In the genomic region with DNA sequence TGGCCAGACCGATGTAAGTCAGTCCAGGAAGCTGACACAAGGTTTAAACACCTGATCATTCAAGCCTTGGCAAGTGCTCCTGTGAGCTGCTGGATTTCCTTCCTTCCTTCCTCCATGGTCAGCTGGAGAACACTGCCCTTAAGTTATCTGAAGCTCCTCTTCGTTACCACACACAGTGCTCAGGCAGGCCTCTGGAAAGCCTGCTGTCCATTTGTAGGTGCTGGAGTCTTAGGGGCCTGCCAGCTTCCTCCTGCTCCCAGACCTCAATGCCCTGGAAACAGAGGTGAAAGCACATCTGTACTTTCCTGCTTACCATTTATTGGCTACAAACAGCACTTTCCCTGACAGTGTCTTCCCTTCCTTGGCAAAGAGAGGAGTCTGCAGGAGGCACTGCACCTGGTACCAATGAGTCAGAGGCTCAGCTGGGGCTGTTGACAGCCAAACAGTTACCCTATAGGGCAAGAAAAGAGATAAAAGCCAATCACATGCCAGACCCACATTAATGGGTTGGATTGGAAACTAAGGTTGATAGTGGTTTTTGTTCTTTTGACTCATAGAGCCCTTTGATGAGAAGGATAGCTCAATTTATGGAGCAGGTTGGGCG, we compare ENCODE assay signal across 13 cellular contexts.
"Had no signal": no experiment of that assay in that cellular context is flagged by ENCODE, and none has a peak within 500 bp of the region (broad histone marks: within the 10 kb centered on the region; RNA-seq: fewer than 3 reads in every experiment).

No MANE protein-coding gene starts in this region.

- H3K9me3 ChIP-seq: pancreas, sigmoid colon, spleen, stomach, testis, upper lobe of left lung had no signal

- H3K4me3 ChIP-seq: hepatocyte, pancreas, sigmoid colon, spleen, stomach, testis, upper lobe of left lung had no signal

- H3K4me1 ChIP-seq: pancreas, sigmoid colon, spleen, stomach, testis, upper lobe of left lung had no signal

- H3K27me3 ChIP-seq: pancreas, sigmoid colon, spleen, stomach, testis, upper lobe of left lung had no signal

- DNase-seq: activated CD4-positive, alpha-beta T cell treated with anti-CD3 and anti-CD28 coated beads, Interleukin-2, amount 10 ng/mL, durations not matched to agents 7 days and 5 days; activated naive CD4-positive, alpha-beta T cell; activated naive CD8-positive, alpha-beta T cell treated with anti-CD3 and anti-CD28 coated beads, Interleukin-2, amount 10 ng/mL, durations not matched to agents 7 days and 5 days; activated T-cell treated with anti-CD3 and anti-CD28 coated beads for 4 hours; aorta; midbrain; pancreas; sigmoid colon; spleen; stomach; testis; upper lobe of left lung had no signal

- H3K27ac ChIP-seq: hepatocyte, pancreas, sigmoid colon, spleen, stomach, testis, upper lobe of left lung had no signal

- ATAC-seq: pancreas had no signal

- H3K36me3 ChIP-seq: pancreas, sigmoid colon, spleen, stomach, upper lobe of left lung had no signal
